ENCODE assay signal across 1 cellular context in genomic region chr2:109476908-109477441, GRCh38.
TF ChIP-seq lines count a peak whose summit lies in the region.

No MANE protein-coding gene starts in this region.

TF ChIP-seq in HepG2, 621 proteins besides CTCF, POLR2A, EP300 and RAD21 (continued from another document):
- TF ChIP-seq, protein P1, sequence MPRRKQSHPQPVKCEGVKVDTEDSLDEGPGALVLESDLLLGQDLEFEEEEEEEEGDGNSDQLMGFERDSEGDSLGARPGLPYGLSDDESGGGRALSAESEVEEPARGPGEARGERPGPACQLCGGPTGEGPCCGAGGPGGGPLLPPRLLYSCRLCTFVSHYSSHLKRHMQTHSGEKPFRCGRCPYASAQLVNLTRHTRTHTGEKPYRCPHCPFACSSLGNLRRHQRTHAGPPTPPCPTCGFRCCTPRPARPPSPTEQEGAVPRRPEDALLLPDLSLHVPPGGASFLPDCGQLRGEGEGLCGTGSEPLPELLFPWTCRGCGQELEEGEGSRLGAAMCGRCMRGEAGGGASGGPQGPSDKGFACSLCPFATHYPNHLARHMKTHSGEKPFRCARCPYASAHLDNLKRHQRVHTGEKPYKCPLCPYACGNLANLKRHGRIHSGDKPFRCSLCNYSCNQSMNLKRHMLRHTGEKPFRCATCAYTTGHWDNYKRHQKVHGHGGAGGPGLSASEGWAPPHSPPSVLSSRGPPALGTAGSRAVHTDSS (CRISPR knock-in tag; conservative IDR thresholded peaks at IDR 0.05): no peak
- no peak for TF ChIP-seq ZNF607 (CRISPR knock-in tag; IDR thresholded peaks at IDR 0.05; ENCODE audit: borderline replicate concordance)
- no peak for TF ChIP-seq ZBTB46 (CRISPR knock-in tag; IDR thresholded peaks at IDR 0.05; ENCODE audit: borderline replicate concordance)
- TF ChIP-seq PLRG1 (conservative IDR thresholded peaks at IDR 0.05): no peak
- TF ChIP-seq, protein P2, sequence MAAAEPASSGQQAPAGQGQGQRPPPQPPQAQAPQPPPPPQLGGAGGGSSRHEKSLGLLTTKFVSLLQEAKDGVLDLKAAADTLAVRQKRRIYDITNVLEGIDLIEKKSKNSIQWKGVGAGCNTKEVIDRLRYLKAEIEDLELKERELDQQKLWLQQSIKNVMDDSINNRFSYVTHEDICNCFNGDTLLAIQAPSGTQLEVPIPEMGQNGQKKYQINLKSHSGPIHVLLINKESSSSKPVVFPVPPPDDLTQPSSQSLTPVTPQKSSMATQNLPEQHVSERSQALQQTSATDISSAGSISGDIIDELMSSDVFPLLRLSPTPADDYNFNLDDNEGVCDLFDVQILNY (CRISPR knock-in tag; conservative IDR thresholded peaks at IDR 0.05): no peak
